ENCODE assay signal across 33 cellular contexts in the genomic region with DNA sequence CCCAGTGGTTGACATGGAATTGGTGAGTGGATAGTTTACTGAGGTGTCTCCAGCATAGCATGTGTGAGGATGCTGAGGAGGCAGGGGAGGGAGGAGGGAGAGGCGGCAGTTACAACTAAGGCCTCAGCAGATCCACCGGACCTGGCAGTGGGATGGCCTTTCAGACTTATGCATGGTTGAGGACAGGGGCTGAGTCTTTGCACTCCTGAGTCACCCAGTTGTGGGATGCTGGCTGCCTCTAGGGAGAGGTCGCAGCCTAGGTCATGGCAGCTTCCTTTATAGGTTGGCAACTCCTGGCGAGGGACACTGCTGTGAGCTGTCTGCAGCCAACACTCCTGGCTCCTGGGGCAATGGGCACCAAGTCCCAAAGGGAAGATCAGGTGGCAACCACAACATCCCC.
"Had no signal": no experiment of that assay in that cellular context is flagged by ENCODE, and none has a peak within 500 bp of the region (broad histone marks: within the 10 kb centered on the region; RNA-seq: fewer than 3 reads in every experiment).

No MANE protein-coding gene starts in this region.

- H3K4me1 ChIP-seq: adrenal gland, body of pancreas, breast epithelium had no signal

- H3K36me3 ChIP-seq: adrenal gland, brain microvascular endothelial cell, breast epithelium had no signal

- ATAC-seq: activated CD8-positive, alpha-beta T cell treated with anti-CD3 and anti-CD28 coated beads for 36 hours; activated naive CD4-positive, alpha-beta T cell treated with anti-CD3 and anti-CD28 coated beads, Interleukin-2, amount 50 U/mL, for 72 hours; activated T-cell treated with anti-CD3 and anti-CD28 coated beads, Interleukin-2, amount 50 U/mL, for 4 hours; activated T-cell treated with anti-CD3 and anti-CD28 coated beads, Interleukin-2, amount 50 U/mL, for 72 hours; activated T-helper 17 cell treated with anti-CD3 and anti-CD28 coated beads, Interleukin-2, amount 50 U/mL, for 72 hours; body of pancreas had no signal

- DNase-seq: activated B cell treated with CpG ODN at 0.5 μM for 24 hours; activated CD4-positive, alpha-beta memory T cell treated with anti-CD3 and anti-CD28 coated beads for 36 hours; activated CD4-positive, alpha-beta T cell treated with anti-CD3 and anti-CD28 coated beads for 4 hours; activated CD4-positive, alpha-beta T cell treated with anti-CD3 and anti-CD28 coated beads, Interleukin-2, amount 10 ng/mL, durations not matched to agents 24 days and 14 days; activated CD4-positive, alpha-beta T cell treated with anti-CD3 and anti-CD28 coated beads, Interleukin-2, amount 50 U/mL, for 1 hour; activated CD4-positive, alpha-beta T cell treated with anti-CD3 and anti-CD28 coated beads, Interleukin-2, amount 50 U/mL, for 4 hours; activated CD4-positive, CD25-positive, alpha-beta regulatory T cell treated with anti-CD3 and anti-CD28 coated beads, Interleukin-2, amount 50 U/mL, for 72 hours; activated CD8-positive, alpha-beta T cell treated with anti-CD3 and anti-CD28 coated beads for 36 hours; activated effector memory CD4-positive, alpha-beta T cell treated with anti-CD3 and anti-CD28 coated beads, Interleukin-2, amount 50 U/mL, for 16 hours; activated gamma-delta T cell treated with Interleukin-2 at 50 U/mL for 16 hours; activated naive CD4-positive, alpha-beta T cell; activated naive CD4-positive, alpha-beta T cell treated with anti-CD3 and anti-CD28 coated beads for 36 hours; activated naive CD4-positive, alpha-beta T cell treated with anti-CD3 and anti-CD28 coated beads, Interleukin-2, amount 50 U/mL, for 16 hours; activated naive CD8-positive, alpha-beta T cell treated with anti-CD3 and anti-CD28 coated beads for 36 hours; activated T-cell treated with anti-CD3 and anti-CD28 coated beads for 4 hours; activated T-cell treated with anti-CD3 and anti-CD28 coated beads, Interleukin-2, amount 50 U/mL, for 1 hour; activated T-cell treated with anti-CD3 and anti-CD28 coated beads, Interleukin-2, amount 50 U/mL, for 4 hours; activated T-cell treated with anti-CD3 and anti-CD28 coated beads, Interleukin-2, amount 50 U/mL, for 72 hours; adrenal gland; amniotic stem cell; aorta; body of pancreas; brain microvascular endothelial cell; central memory CD4-positive, alpha-beta T cell; T-helper 1 cell; T-helper 2 cell; T-helper 9 cell had no signal

- H3K27ac ChIP-seq: adrenal gland, body of pancreas, brain microvascular endothelial cell, breast epithelium, VCaP had no signal

- H3K4me3 ChIP-seq: adrenal gland, body of pancreas, breast epithelium had no signal

- H3K27me3 ChIP-seq: adrenal gland, body of pancreas, brain microvascular endothelial cell, breast epithelium had no signal

- FAIRE-seq: astrocyte, TTC549 had no signal
